In genomic region chr17:28675980-28676379, GRCh38 we compare ENCODE assay signal across 1 cellular context.
TF ChIP-seq lines count a peak whose summit lies in the region.

No MANE protein-coding gene starts in this region.

TF ChIP-seq in H1, 55 proteins besides CTCF, POLR2A, EP300 and RAD21:
- no peak for TF ChIP-seq POLR2AphosphoS5 (IDR thresholded peaks at IDR 0.05; ENCODE audit: low read depth, low read length)
- no peak for TF ChIP-seq CBX5 (IDR thresholded peaks at IDR 0.05; ENCODE audit: low read depth, low read length)
- TF ChIP-seq NANOG (IDR thresholded peaks at IDR 0.05; ENCODE audit: insufficient read depth, low read depth, low read length, poor library complexity, severe bottlenecking), result no peak
- TF ChIP-seq RNF2 (IDR thresholded peaks at IDR 0.05; ENCODE audit: borderline replicate concordance, low read depth, low read length, missing control alignments, poor library complexity, severe bottlenecking), result no peak
- no peak for TF ChIP-seq USF2 (IDR thresholded peaks at IDR 0.05; ENCODE audit: low read length)
- no peak for TF ChIP-seq TEAD4 (IDR thresholded peaks at IDR 0.05; ENCODE audit: low read depth, low read length)
- TF ChIP-seq PHF8 (conservative IDR thresholded peaks at IDR 0.05; ENCODE audit: low read depth, low read length), result no peak
- TF ChIP-seq ATF2 (IDR thresholded peaks at IDR 0.05; ENCODE audit: low read length), result no peak
- no peak for TF ChIP-seq GABPA (IDR thresholded peaks at IDR 0.05; ENCODE audit: borderline replicate concordance, insufficient read depth, low read length)
- TF ChIP-seq CHD7 (IDR thresholded peaks at IDR 0.05; ENCODE audit: insufficient replicate concordance, low read length), result no peak
- no peak for TF ChIP-seq TAF7 (optimal IDR thresholded peaks at IDR 0.05; ENCODE audit: borderline replicate concordance, low read depth, low read length)
- TF ChIP-seq RXRA (IDR thresholded peaks at IDR 0.05; ENCODE audit: insufficient read depth, low read depth, low read length), result no peak
- TF ChIP-seq SRF (IDR thresholded peaks at IDR 0.05; ENCODE audit: low read depth, low read length), result no peak
